In genomic region chr17:77948690-77949114, GRCh38 we compare ENCODE assay signal across 1 cellular context.
TF ChIP-seq lines count a peak whose summit lies in the region.

No MANE protein-coding gene starts in this region.

TF ChIP-seq in H1, 55 proteins besides CTCF, POLR2A, EP300 and RAD21 (continued from another document):
- no peak for TF ChIP-seq SAP30 (IDR thresholded peaks at IDR 0.05; ENCODE audit: insufficient read depth, insufficient replicate concordance, low read length)
- no peak for TF ChIP-seq ATF2 (IDR thresholded peaks at IDR 0.05; ENCODE audit: low read length)
- TF ChIP-seq TBP (IDR thresholded peaks at IDR 0.05; ENCODE audit: low read depth, low read length) = no peak
- TF ChIP-seq TCF12 (IDR thresholded peaks at IDR 0.05; ENCODE audit: low read depth, low read length) = no peak
- TF ChIP-seq YY1 (IDR thresholded peaks at IDR 0.05; ENCODE audit: low read depth, low read length) = 0 out of 2 replicates have a peak, but pooled peaks have one; percentile 40
- TF ChIP-seq TEAD4 (IDR thresholded peaks at IDR 0.05; ENCODE audit: low read depth, low read length) = no peak
- TF ChIP-seq POLR2AphosphoS5 (IDR thresholded peaks at IDR 0.05; ENCODE audit: low read depth, low read length) = no peak
- TF ChIP-seq CBX5 (IDR thresholded peaks at IDR 0.05; ENCODE audit: low read depth, low read length) = no peak
- no peak for TF ChIP-seq CREB1 (IDR thresholded peaks at IDR 0.05)
- TF ChIP-seq CTBP2 (IDR thresholded peaks at IDR 0.05; ENCODE audit: borderline replicate concordance, insufficient read depth, insufficient read length, low read length) = no peak
- TF ChIP-seq MAX (IDR thresholded peaks at IDR 0.05) = peak; percentile 18; the same call in 1 of the 2 replicates
- no peak for TF ChIP-seq PHF8 (conservative IDR thresholded peaks at IDR 0.05; ENCODE audit: low read depth, low read length)
- no peak for TF ChIP-seq E2F6 (IDR thresholded peaks at IDR 0.05)
- TF ChIP-seq SUZ12 (IDR thresholded peaks at IDR 0.05; ENCODE audit: low read length) = no peak
- no peak for TF ChIP-seq CBX8 (IDR thresholded peaks at IDR 0.05; ENCODE audit: borderline replicate concordance, low read depth, low read length)
- no peak for TF ChIP-seq BCL11A (IDR thresholded peaks at IDR 0.05; ENCODE audit: low read depth in 2 of 2, low read length in 2 of 2)
- TF ChIP-seq POU5F1 (IDR thresholded peaks at IDR 0.05; ENCODE audit: low read depth, low read length) = no peak
- TF ChIP-seq USF2 (IDR thresholded peaks at IDR 0.05; ENCODE audit: low read length) = peak; percentile 93
- TF ChIP-seq CHD1 (IDR thresholded peaks at IDR 0.05; ENCODE audit: low read depth, low read length) = no peak
- TF ChIP-seq EGR1 (IDR thresholded peaks at IDR 0.05; ENCODE audit: borderline replicate concordance, low read depth, low read length) = no peak
- TF ChIP-seq ATF3 (IDR thresholded peaks at IDR 0.05; ENCODE audit: insufficient read depth, low read depth, low read length) = peak; percentile 76
- TF ChIP-seq TAF1 (IDR thresholded peaks at IDR 0.05; ENCODE audit: low read depth, low read length) = peak; percentile 20; the same call in 1 of the 2 replicates
- TF ChIP-seq NANOG (IDR thresholded peaks at IDR 0.05; ENCODE audit: insufficient read depth, low read depth, low read length, poor library complexity, severe bottlenecking) = no peak
- TF ChIP-seq SP4 (IDR thresholded peaks at IDR 0.05; ENCODE audit: low read length) = no peak
